ENCODE assay signal across 1 cellular context in genomic region chr2:240387325-240387668, GRCh38.
TF ChIP-seq lines count a peak whose summit lies in the region.

No MANE protein-coding gene starts in this region.

TF ChIP-seq in K562, 482 proteins besides CTCF, POLR2A, EP300 and RAD21 (continued from another document):
- no peak for TF ChIP-seq NKRF (IDR thresholded peaks at IDR 0.05; ENCODE audit: borderline replicate concordance)
- peak; percentile 75 for TF ChIP-seq BHLHE40 (IDR thresholded peaks at IDR 0.05; ENCODE audit: low read length)
- peak; percentile 67; the same call in 1 of the 2 replicates for TF ChIP-seq MAX (CRISPR knock-in tag; IDR thresholded peaks at IDR 0.05)
- peak; percentile 33 to 51 for TF ChIP-seq E2F6 (IDR thresholded peaks at IDR 0.05; ENCODE audit: borderline replicate concordance in 1 of 2, extremely low read depth in 1 of 2, insufficient read depth in 1 of 2, insufficient read length in 1 of 2, low read depth in 1 of 2, low read length in 1 of 2, poor library complexity in 1 of 2, severe bottlenecking in 1 of 2)
- TF ChIP-seq ZNF121 (CRISPR knock-in tag; conservative IDR thresholded peaks at IDR 0.05) = no peak
- TF ChIP-seq, protein P1, sequence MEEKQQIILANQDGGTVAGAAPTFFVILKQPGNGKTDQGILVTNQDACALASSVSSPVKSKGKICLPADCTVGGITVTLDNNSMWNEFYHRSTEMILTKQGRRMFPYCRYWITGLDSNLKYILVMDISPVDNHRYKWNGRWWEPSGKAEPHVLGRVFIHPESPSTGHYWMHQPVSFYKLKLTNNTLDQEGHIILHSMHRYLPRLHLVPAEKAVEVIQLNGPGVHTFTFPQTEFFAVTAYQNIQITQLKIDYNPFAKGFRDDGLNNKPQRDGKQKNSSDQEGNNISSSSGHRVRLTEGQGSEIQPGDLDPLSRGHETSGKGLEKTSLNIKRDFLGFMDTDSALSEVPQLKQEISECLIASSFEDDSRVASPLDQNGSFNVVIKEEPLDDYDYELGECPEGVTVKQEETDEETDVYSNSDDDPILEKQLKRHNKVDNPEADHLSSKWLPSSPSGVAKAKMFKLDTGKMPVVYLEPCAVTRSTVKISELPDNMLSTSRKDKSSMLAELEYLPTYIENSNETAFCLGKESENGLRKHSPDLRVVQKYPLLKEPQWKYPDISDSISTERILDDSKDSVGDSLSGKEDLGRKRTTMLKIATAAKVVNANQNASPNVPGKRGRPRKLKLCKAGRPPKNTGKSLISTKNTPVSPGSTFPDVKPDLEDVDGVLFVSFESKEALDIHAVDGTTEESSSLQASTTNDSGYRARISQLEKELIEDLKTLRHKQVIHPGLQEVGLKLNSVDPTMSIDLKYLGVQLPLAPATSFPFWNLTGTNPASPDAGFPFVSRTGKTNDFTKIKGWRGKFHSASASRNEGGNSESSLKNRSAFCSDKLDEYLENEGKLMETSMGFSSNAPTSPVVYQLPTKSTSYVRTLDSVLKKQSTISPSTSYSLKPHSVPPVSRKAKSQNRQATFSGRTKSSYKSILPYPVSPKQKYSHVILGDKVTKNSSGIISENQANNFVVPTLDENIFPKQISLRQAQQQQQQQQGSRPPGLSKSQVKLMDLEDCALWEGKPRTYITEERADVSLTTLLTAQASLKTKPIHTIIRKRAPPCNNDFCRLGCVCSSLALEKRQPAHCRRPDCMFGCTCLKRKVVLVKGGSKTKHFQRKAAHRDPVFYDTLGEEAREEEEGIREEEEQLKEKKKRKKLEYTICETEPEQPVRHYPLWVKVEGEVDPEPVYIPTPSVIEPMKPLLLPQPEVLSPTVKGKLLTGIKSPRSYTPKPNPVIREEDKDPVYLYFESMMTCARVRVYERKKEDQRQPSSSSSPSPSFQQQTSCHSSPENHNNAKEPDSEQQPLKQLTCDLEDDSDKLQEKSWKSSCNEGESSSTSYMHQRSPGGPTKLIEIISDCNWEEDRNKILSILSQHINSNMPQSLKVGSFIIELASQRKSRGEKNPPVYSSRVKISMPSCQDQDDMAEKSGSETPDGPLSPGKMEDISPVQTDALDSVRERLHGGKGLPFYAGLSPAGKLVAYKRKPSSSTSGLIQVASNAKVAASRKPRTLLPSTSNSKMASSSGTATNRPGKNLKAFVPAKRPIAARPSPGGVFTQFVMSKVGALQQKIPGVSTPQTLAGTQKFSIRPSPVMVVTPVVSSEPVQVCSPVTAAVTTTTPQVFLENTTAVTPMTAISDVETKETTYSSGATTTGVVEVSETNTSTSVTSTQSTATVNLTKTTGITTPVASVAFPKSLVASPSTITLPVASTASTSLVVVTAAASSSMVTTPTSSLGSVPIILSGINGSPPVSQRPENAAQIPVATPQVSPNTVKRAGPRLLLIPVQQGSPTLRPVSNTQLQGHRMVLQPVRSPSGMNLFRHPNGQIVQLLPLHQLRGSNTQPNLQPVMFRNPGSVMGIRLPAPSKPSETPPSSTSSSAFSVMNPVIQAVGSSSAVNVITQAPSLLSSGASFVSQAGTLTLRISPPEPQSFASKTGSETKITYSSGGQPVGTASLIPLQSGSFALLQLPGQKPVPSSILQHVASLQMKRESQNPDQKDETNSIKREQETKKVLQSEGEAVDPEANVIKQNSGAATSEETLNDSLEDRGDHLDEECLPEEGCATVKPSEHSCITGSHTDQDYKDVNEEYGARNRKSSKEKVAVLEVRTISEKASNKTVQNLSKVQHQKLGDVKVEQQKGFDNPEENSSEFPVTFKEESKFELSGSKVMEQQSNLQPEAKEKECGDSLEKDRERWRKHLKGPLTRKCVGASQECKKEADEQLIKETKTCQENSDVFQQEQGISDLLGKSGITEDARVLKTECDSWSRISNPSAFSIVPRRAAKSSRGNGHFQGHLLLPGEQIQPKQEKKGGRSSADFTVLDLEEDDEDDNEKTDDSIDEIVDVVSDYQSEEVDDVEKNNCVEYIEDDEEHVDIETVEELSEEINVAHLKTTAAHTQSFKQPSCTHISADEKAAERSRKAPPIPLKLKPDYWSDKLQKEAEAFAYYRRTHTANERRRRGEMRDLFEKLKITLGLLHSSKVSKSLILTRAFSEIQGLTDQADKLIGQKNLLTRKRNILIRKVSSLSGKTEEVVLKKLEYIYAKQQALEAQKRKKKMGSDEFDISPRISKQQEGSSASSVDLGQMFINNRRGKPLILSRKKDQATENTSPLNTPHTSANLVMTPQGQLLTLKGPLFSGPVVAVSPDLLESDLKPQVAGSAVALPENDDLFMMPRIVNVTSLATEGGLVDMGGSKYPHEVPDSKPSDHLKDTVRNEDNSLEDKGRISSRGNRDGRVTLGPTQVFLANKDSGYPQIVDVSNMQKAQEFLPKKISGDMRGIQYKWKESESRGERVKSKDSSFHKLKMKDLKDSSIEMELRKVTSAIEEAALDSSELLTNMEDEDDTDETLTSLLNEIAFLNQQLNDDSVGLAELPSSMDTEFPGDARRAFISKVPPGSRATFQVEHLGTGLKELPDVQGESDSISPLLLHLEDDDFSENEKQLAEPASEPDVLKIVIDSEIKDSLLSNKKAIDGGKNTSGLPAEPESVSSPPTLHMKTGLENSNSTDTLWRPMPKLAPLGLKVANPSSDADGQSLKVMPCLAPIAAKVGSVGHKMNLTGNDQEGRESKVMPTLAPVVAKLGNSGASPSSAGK (IDR thresholded peaks at IDR 0.05) = peak; percentile 95
- TF ChIP-seq ZNF507 (tag; conservative IDR thresholded peaks at IDR 0.05) = no peak
- TF ChIP-seq LEF1 (IDR thresholded peaks at IDR 0.05) = 0 out of 2 replicates have a peak, but pooled peaks have one; percentile 36
- no peak for TF ChIP-seq SMAD2 (IDR thresholded peaks at IDR 0.05; ENCODE audit: low read depth, low read length)
